8 cellular contexts compared by ENCODE assay signal in genomic region chr11:102318469-102318868, GRCh38. TPM values are rescaled to one million over a fixed set of nuclear protein-coding genes. Genes with fewer than 3 reads are reported as not detected.
DNase-seq lines count a peak whose midpoint lies in the region; ATAC-seq and TF ChIP-seq lines count a peak whose summit lies in the region.

No MANE protein-coding gene starts in this region.

- H3K9me3 ChIP-seq in body of pancreas, result no peaks in the 10 kb centered on the region

- ATAC-seq in body of pancreas, result no peak
- no peak for ATAC-seq in GM21526 (IDR thresholded peaks at IDR 0.05; ENCODE audit: low FRiP score, unreplicated experiment)

- H3K36me3 ChIP-seq in body of pancreas (replicated peaks in 1 of 2; ENCODE audit: insufficient read depth in 1 of 2, low read depth in 2 of 2), result no peaks in the 10 kb centered on the region

- H3K27ac ChIP-seq in body of pancreas, result peak overlapping the region in 3 of 4 donors; percentile 84 to 94 (median 87)

- peaks cover 40% of the 10 kb centered on the region for H3K4me1 ChIP-seq in body of pancreas

- CTCF ChIA-PET in HEK293T (lab: Yijun Ruan, JAX), result interaction anchor here (0.6 kb wide), 1 partner anchor 18 kb away, joined by 3 read pairs; no protein-coding TSS in a partner anchor

- POLR2A ChIA-PET in HEK293T (lab: Yijun Ruan, JAX), result no interaction called here

- intact Hi-C loops in body of pancreas (cut with DNase I), result no loop called here

- 73% methylated on average over 1 of the region's 1 CpG for WGBS in body of pancreas, 2 donors

- peak overlapping the region in 1 of 2 donors; percentile 2 for H3K4me3 ChIP-seq in body of pancreas

- TF ChIP-seq CTCF in body of pancreas (IDR thresholded peaks at IDR 0.05), result no peak

- DNase-seq in body of pancreas (no peak), HEK293T (ENCODE audit: extremely low spot score) (no peak), putamen (ENCODE audit: low spot score) (no peak), NCI-H82 (lab: John Stamatoyannopoulos, UW) (no peak)
- DNase-seq in stimulated activated CD4-positive, alpha-beta T cell treated with anti-CD3 and anti-CD28 coated beads, Interleukin-2, amount 100 ng/mL, for 24 hours, result peak; percentile 58 to 67

- H3K27me3 ChIP-seq in body of pancreas, result no peaks in the 10 kb centered on the region

- TF ChIP-seq POLR2A in GM19193 (IDR thresholded peaks at IDR 0.05; ENCODE audit: extremely low read depth, insufficient read depth, insufficient read length) (peak; percentile 60), Raji (IDR thresholded peaks at IDR 0.05; ENCODE audit: insufficient read depth, low read depth, low read length) (peak; percentile 50; the same call in 1 of the 2 replicates), body of pancreas (IDR thresholded peaks at IDR 0.05) (no peak)

TF ChIP-seq in HEK293T, 16 proteins besides CTCF, POLR2A, EP300 and RAD21:
- TF ChIP-seq ELF4 (IDR thresholded peaks at IDR 0.05) (no peak), SUZ12 (IDR thresholded peaks at IDR 0.05) (no peak), CTBP1 (IDR thresholded peaks at IDR 0.05; ENCODE audit: borderline replicate concordance) (no peak), FOXA1 (IDR thresholded peaks at IDR 0.05) (no peak), LEF1 (IDR thresholded peaks at IDR 0.05; ENCODE audit: borderline replicate concordance) (no peak), PKNOX1 (IDR thresholded peaks at IDR 0.05) (no peak)

RNA-seq across cellular contexts. Expression of gene BIRC3, which starts 1.2 kb away (rescaled TPM):
- total RNA-seq in body of pancreas, result 10 to 100 TPM in 1 of 2 donors, 1 to 10 TPM in 1; 5.3 to 13.2 TPM

RNA-seq across cellular contexts. Expression of gene BIRC2, which starts 28.5 kb away (rescaled TPM):
- 10 to 100 TPM; 46.5 to 53.2 TPM for total RNA-seq in body of pancreas

Comparison
In these comparisons a context has a peak if more than half of its experiments do, and no peak if none do; other contexts are left out.
1. POLR2A ChIP-seq: peak in GM19193 (single experiment) and Raji (single experiment); none in body of pancreas (0 of 3).
2. DNase-seq: peak in stimulated activated CD4-positive, alpha-beta T cell treated with anti-CD3 and anti-CD28 coated beads, Interleukin-2, amount 100 ng/mL, for 24 hours (2 of 2); none in body of pancreas (0 of 4), HEK293T (single experiment), putamen (single experiment) and NCI-H82 (single experiment).